ENCODE assay signal across 8 cellular contexts in the genomic region with DNA sequence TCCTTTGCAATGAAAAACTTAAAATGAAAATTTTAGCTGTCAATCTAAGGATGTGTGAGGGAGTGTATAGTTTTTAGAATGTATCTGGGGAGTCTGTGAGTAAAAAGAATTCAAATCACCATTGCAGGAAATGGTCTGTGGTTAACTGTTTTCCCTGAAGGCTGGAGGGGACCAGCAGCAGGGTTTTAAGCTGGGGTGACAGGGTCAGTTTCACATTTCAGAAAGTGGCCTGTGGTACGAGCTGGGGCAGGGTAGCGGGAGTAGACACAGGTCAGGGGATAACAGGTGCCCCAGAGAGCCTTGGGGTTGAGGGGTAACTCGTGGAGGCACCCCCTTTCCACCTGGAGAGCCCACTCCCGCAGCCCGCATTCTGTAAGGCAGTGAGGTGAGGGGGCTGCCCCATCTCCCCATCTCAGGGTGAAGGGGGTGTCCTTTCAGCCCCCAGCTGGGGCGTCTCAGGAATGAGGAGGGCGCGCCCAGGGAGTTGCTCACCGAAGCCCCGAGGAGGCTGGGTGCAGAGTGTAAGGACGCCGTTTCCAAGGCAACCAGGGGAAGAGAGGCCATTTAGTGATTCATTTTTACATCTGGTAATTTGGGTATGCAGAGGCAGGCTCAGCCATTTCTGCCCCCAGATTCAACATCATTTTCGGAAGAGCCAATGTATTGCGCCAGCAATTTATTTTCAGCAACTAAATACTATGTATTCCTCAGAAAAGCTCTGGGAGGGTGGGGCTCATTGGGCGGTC.
DNase-seq lines count a peak whose midpoint lies in the region; ATAC-seq and TF ChIP-seq lines count a peak whose summit lies in the region.

No MANE protein-coding gene starts in this region.

- H3K27ac ChIP-seq in BLaER1 (no peak overlapping the region), ovary (no peak overlapping the region)

- H3K4me3 ChIP-seq in BLaER1 (peak overlapping the region; percentile 30; the same call in 1 of the 2 replicates), ovary (no peak overlapping the region)

- intact Hi-C loops in ovary (cut with DNase I): no loop called here

- no peak overlapping the region for H3K27ac Mint-ChIP-seq in chondrocyte (ENCODE audit: unreplicated experiment)

- H3K36me3 Mint-ChIP-seq in activated T-cell treated with anti-CD3 and anti-CD28 coated beads, Interleukin-2, amount 50 U/mL, for 4 hours (ENCODE audit: insufficient read depth): no peaks in the 10 kb centered on the region
- no peaks in the 10 kb centered on the region for H3K36me3 Mint-ChIP-seq in chondrocyte (ENCODE audit: low read depth)

- DNase-seq in activated T-cell treated with anti-CD3 and anti-CD28 coated beads, Interleukin-2, amount 50 U/mL, for 4 hours: no peak
- no peak for DNase-seq in chondrocyte (ENCODE audit: low spot score)
- DNase-seq in ovary: no peak
- DNase-seq in NCI-H187 (lab: John Stamatoyannopoulos, UW): no peak

- peaks cover 12% of the 10 kb centered on the region for H3K4me1 Mint-ChIP-seq in activated T-cell treated with anti-CD3 and anti-CD28 coated beads, Interleukin-2, amount 50 U/mL, for 4 hours (ENCODE audit: low read depth)
- H3K4me1 Mint-ChIP-seq in chondrocyte (ENCODE audit: low read depth): peaks cover 24% of the 10 kb centered on the region

- TF ChIP-seq POLR2A in ovary (IDR thresholded peaks at IDR 0.05): no peak

- peak overlapping the region; percentile 97 for H3K4me2 ChIP-seq in BLaER1

- H3K4me3 Mint-ChIP-seq in activated T-cell treated with anti-CD3 and anti-CD28 coated beads, Interleukin-2, amount 50 U/mL, for 4 hours: no peak overlapping the region
- H3K4me3 Mint-ChIP-seq in chondrocyte (ENCODE audit: unreplicated experiment): no peak overlapping the region

- no peak for TF ChIP-seq EP300 in ovary (IDR thresholded peaks at IDR 0.05)

- 75 to 81% (median 78%) methylated on average over 15 of the region's 15 CpGs for WGBS in ovary, 3 donors

- no peaks in the 10 kb centered on the region for H3K27me3 ChIP-seq in BLaER1
- no peaks in the 10 kb centered on the region for H3K27me3 ChIP-seq in ovary

- ATAC-seq in GM19035 (IDR thresholded peaks at IDR 0.05; ENCODE audit: unreplicated experiment) (peak; percentile 76), HG03045 (IDR thresholded peaks at IDR 0.05; ENCODE audit: unreplicated experiment) (peak; percentile 68), GM18858 (IDR thresholded peaks at IDR 0.05; ENCODE audit: unreplicated experiment) (no peak)
- ATAC-seq in activated T-cell treated with anti-CD3 and anti-CD28 coated beads, Interleukin-2, amount 50 U/mL, for 4 hours: peak; percentile 49 to 59

- H3K27me3 Mint-ChIP-seq in activated T-cell treated with anti-CD3 and anti-CD28 coated beads, Interleukin-2, amount 50 U/mL, for 4 hours (ENCODE audit: low read depth): no peaks in the 10 kb centered on the region
- no peaks in the 10 kb centered on the region for H3K27me3 Mint-ChIP-seq in chondrocyte (ENCODE audit: low read depth)

- peak overlapping the region; percentile 44; the same call in 1 of the 2 replicates for H3K9ac ChIP-seq in BLaER1

- no peaks in the 10 kb centered on the region for H4K20me1 ChIP-seq in BLaER1

- H3K9me3 ChIP-seq in BLaER1 (no peaks in the 10 kb centered on the region), ovary (no peaks in the 10 kb centered on the region)

- H3K4me1 ChIP-seq in BLaER1: peaks cover 38% of the 10 kb centered on the region
- peaks cover 13% of the 10 kb centered on the region for H3K4me1 ChIP-seq in ovary (ENCODE audit: insufficient read depth)

- TF ChIP-seq CTCF in chondrocyte (IDR thresholded peaks at IDR 0.05) (no peak), ovary (IDR thresholded peaks at IDR 0.05) (no peak)

- H3K36me3 ChIP-seq in BLaER1: no peaks in the 10 kb centered on the region
- no peaks in the 10 kb centered on the region for H3K36me3 ChIP-seq in ovary

- no peaks in the 10 kb centered on the region for H3K9me3 Mint-ChIP-seq in activated T-cell treated with anti-CD3 and anti-CD28 coated beads, Interleukin-2, amount 50 U/mL, for 4 hours
- H3K9me3 Mint-ChIP-seq in chondrocyte (ENCODE audit: low read depth): no peaks in the 10 kb centered on the region
